ENCODE assay signal across 33 cellular contexts in genomic region chr10:123378302-123378701, GRCh38.
"Had no signal": no experiment of that assay in that cellular context is flagged by ENCODE, and none has a peak within 500 bp of the region (broad histone marks: within the 10 kb centered on the region; RNA-seq: fewer than 3 reads in every experiment).

No MANE protein-coding gene starts in this region.

- DNase-seq: activated B cell treated with CpG ODN at 0.5 μM for 24 hours; activated CD4-positive, alpha-beta memory T cell treated with anti-CD3 and anti-CD28 coated beads for 36 hours; activated CD4-positive, alpha-beta T cell treated with anti-CD3 and anti-CD28 coated beads for 4 hours; activated CD4-positive, alpha-beta T cell treated with anti-CD3 and anti-CD28 coated beads, Interleukin-2, amount 10 ng/mL, durations not matched to agents 24 days and 14 days; activated CD4-positive, alpha-beta T cell treated with anti-CD3 and anti-CD28 coated beads, Interleukin-2, amount 50 U/mL, for 1 hour; activated CD4-positive, alpha-beta T cell treated with anti-CD3 and anti-CD28 coated beads, Interleukin-2, amount 50 U/mL, for 4 hours; activated CD4-positive, CD25-positive, alpha-beta regulatory T cell treated with anti-CD3 and anti-CD28 coated beads, Interleukin-2, amount 50 U/mL, for 72 hours; activated CD8-positive, alpha-beta memory T cell treated with anti-CD3 and anti-CD28 coated beads, Interleukin-2, amount 50 U/mL, for 4 hours; activated CD8-positive, alpha-beta T cell treated with anti-CD3 and anti-CD28 coated beads for 36 hours; activated effector memory CD4-positive, alpha-beta T cell treated with Interleukin-2 at 50 U/mL for 16 hours; activated gamma-delta T cell; activated naive CD4-positive, alpha-beta T cell treated with anti-CD3 and anti-CD28 coated beads, Interleukin-2, amount 10 ng/mL, durations not matched to agents 7 days and 5 days; activated naive CD4-positive, alpha-beta T cell treated with Interleukin-2 at 50 U/mL for 16 hours; activated naive CD8-positive, alpha-beta T cell treated with anti-CD3 and anti-CD28 coated beads, Interleukin-2, amount 10 ng/mL, durations not matched to agents 7 days and 5 days; activated naive CD8-positive, alpha-beta T cell treated with anti-CD3 and anti-CD28 coated beads, Interleukin-2, amount 50 U/mL, for 24 hours; activated T-cell treated with anti-CD3 and anti-CD28 coated beads for 4 hours; activated T-cell treated with anti-CD3 and anti-CD28 coated beads, Interleukin-2, amount 50 U/mL, for 1 hour; activated T-cell treated with anti-CD3 and anti-CD28 coated beads, Interleukin-2, amount 50 U/mL, for 4 hours; activated T-cell treated with anti-CD3 and anti-CD28 coated beads, Interleukin-2, amount 50 U/mL, for 72 hours; amygdala; anterior cingulate cortex; central memory CD4-positive, alpha-beta T cell; T-cell; T-helper 17 cell; T1000 had no signal

- H3K9me3 ChIP-seq: ascending aorta had no signal

- H3K27me3 Mint-ChIP-seq: activated naive CD8-positive, alpha-beta T cell had no signal

- H3K36me3 Mint-ChIP-seq: activated CD4-positive, alpha-beta memory T cell treated with anti-CD3 and anti-CD28 coated beads for 36 hours; activated naive CD4-positive, alpha-beta T cell treated with anti-CD3 and anti-CD28 coated beads, Interleukin-2, amount 10 ng/mL, durations not matched to agents 7 days and 5 days; activated naive CD4-positive, alpha-beta T cell treated with anti-CD3 and anti-CD28 coated beads, Interleukin-2, amount 50 U/mL, for 24 hours; activated naive CD8-positive, alpha-beta T cell treated with anti-CD3 and anti-CD28 coated beads, Interleukin-2, amount 10 ng/mL, durations not matched to agents 7 days and 5 days; brain; T-cell had no signal

- H3K4me3 ChIP-seq: ascending aorta had no signal

- H3K4me1 ChIP-seq: ascending aorta had no signal

- H3K4me1 Mint-ChIP-seq: activated B cell treated with CpG ODN at 0.5 μM for 24 hours; activated CD4-positive, alpha-beta T cell treated with anti-CD3 and anti-CD28 coated beads, Interleukin-2, amount 10 ng/mL, durations not matched to agents 24 days and 14 days; activated naive CD4-positive, alpha-beta T cell treated with anti-CD3 and anti-CD28 coated beads, Interleukin-2, amount 10 ng/mL, durations not matched to agents 7 days and 5 days; activated naive CD4-positive, alpha-beta T cell treated with anti-CD3 and anti-CD28 coated beads, Interleukin-2, amount 50 U/mL, for 24 hours; activated naive CD8-positive, alpha-beta T cell treated with anti-CD3 and anti-CD28 coated beads, Interleukin-2, amount 10 ng/mL, durations not matched to agents 7 days and 5 days; activated naive CD8-positive, alpha-beta T cell treated with anti-CD3 and anti-CD28 coated beads, Interleukin-2, amount 50 U/mL, for 24 hours; T-cell had no signal

- H3K36me3 ChIP-seq: ascending aorta had no signal

- H3K27ac ChIP-seq: ascending aorta, VCaP had no signal

- H3K9me3 Mint-ChIP-seq: activated B cell treated with CpG ODN at 0.5 μM for 24 hours; activated CD4-positive, alpha-beta memory T cell treated with anti-CD3 and anti-CD28 coated beads for 36 hours; activated CD4-positive, alpha-beta T cell treated with anti-CD3 and anti-CD28 coated beads, Interleukin-2, amount 10 ng/mL, durations not matched to agents 24 days and 14 days; activated CD8-positive, alpha-beta T cell treated with anti-CD3 and anti-CD28 coated beads for 36 hours; activated naive CD4-positive, alpha-beta T cell treated with anti-CD3 and anti-CD28 coated beads, Interleukin-2, amount 10 ng/mL, durations not matched to agents 7 days and 5 days; activated naive CD4-positive, alpha-beta T cell treated with anti-CD3 and anti-CD28 coated beads, Interleukin-2, amount 50 U/mL, for 24 hours; activated naive CD8-positive, alpha-beta T cell treated with anti-CD3 and anti-CD28 coated beads, Interleukin-2, amount 10 ng/mL, durations not matched to agents 7 days and 5 days; activated naive CD8-positive, alpha-beta T cell treated with anti-CD3 and anti-CD28 coated beads, Interleukin-2, amount 50 U/mL, for 24 hours; activated T-cell treated with anti-CD3 and anti-CD28 coated beads, Interleukin-2, amount 50 U/mL, for 4 hours; activated T-cell treated with anti-CD3 and anti-CD28 coated beads, Interleukin-2, amount 50 U/mL, for 72 hours; activated T-helper 1 cell treated with anti-CD3 and anti-CD28 coated beads, Interleukin-12 subunit alpha, Interleukin-12 subunit beta, Interleukin-2, Interleukin-4 antibody, amounts not matched to agents 30 ng/mL and 10 ng/mL and 1 ng/mL, durations not matched to agents 14 hours and 24 hours and 36 hours; activated T-helper 2 cell treated with anti-CD3 and anti-CD28 coated beads, Interferon-gamma antibody, Interleukin-2, Interleukin-4, amounts not matched to agents 10 μg/mL and 5 μg/mL and 100 μg/mL, durations not matched to agents 14 hours and 24 hours and 36 hours; T-cell had no signal

- H3K27ac Mint-ChIP-seq: activated B cell treated with CpG ODN at 0.5 μM for 24 hours; activated CD4-positive, alpha-beta memory T cell treated with anti-CD3 and anti-CD28 coated beads for 36 hours; activated CD4-positive, alpha-beta T cell treated with anti-CD3 and anti-CD28 coated beads, Interleukin-2, amount 10 ng/mL, durations not matched to agents 24 days and 14 days; activated CD8-positive, alpha-beta T cell treated with anti-CD3 and anti-CD28 coated beads for 36 hours; activated naive CD4-positive, alpha-beta T cell treated with anti-CD3 and anti-CD28 coated beads, Interleukin-2, amount 10 ng/mL, durations not matched to agents 7 days and 5 days; activated naive CD4-positive, alpha-beta T cell treated with anti-CD3 and anti-CD28 coated beads, Interleukin-2, amount 50 U/mL, for 24 hours; activated naive CD8-positive, alpha-beta T cell; activated naive CD8-positive, alpha-beta T cell treated with anti-CD3 and anti-CD28 coated beads, Interleukin-2, amount 10 ng/mL, durations not matched to agents 7 days and 5 days; activated naive CD8-positive, alpha-beta T cell treated with anti-CD3 and anti-CD28 coated beads, Interleukin-2, amount 50 U/mL, for 24 hours; activated T-cell treated with anti-CD3 and anti-CD28 coated beads, Interleukin-2, amount 50 U/mL, for 72 hours; activated T-helper 1 cell treated with anti-CD3 and anti-CD28 coated beads, Interleukin-12 subunit alpha, Interleukin-12 subunit beta, Interleukin-2, Interleukin-4 antibody, amounts not matched to agents 30 ng/mL and 10 ng/mL and 1 ng/mL, durations not matched to agents 14 hours and 24 hours and 36 hours; activated T-helper 2 cell treated with anti-CD3 and anti-CD28 coated beads, Interferon-gamma antibody, Interleukin-2, Interleukin-4, amounts not matched to agents 10 μg/mL and 5 μg/mL and 100 μg/mL, durations not matched to agents 14 hours and 24 hours and 36 hours; brain; T-cell; T-helper 17 cell had no signal

- FAIRE-seq: TTC549 had no signal

- H3K4me3 Mint-ChIP-seq: activated B cell treated with CpG ODN at 0.5 μM for 24 hours; activated CD4-positive, alpha-beta memory T cell treated with anti-CD3 and anti-CD28 coated beads for 36 hours; activated CD4-positive, alpha-beta T cell treated with anti-CD3 and anti-CD28 coated beads, Interleukin-2, amount 10 ng/mL, durations not matched to agents 24 days and 14 days; activated CD8-positive, alpha-beta T cell treated with anti-CD3 and anti-CD28 coated beads for 36 hours; activated naive CD4-positive, alpha-beta T cell treated with anti-CD3 and anti-CD28 coated beads, Interleukin-2, amount 10 ng/mL, durations not matched to agents 7 days and 5 days; activated naive CD4-positive, alpha-beta T cell treated with anti-CD3 and anti-CD28 coated beads, Interleukin-2, amount 50 U/mL, for 24 hours; activated naive CD8-positive, alpha-beta T cell; activated naive CD8-positive, alpha-beta T cell treated with anti-CD3 and anti-CD28 coated beads, Interleukin-2, amount 10 ng/mL, durations not matched to agents 7 days and 5 days; activated naive CD8-positive, alpha-beta T cell treated with anti-CD3 and anti-CD28 coated beads, Interleukin-2, amount 50 U/mL, for 24 hours; activated T-cell treated with anti-CD3 and anti-CD28 coated beads, Interleukin-2, amount 50 U/mL, for 4 hours; activated T-cell treated with anti-CD3 and anti-CD28 coated beads, Interleukin-2, amount 50 U/mL, for 72 hours; activated T-helper 1 cell treated with anti-CD3 and anti-CD28 coated beads, Interleukin-12 subunit alpha, Interleukin-12 subunit beta, Interleukin-2, Interleukin-4 antibody, amounts not matched to agents 30 ng/mL and 10 ng/mL and 1 ng/mL, durations not matched to agents 14 hours and 24 hours and 36 hours; brain; T-cell; T-helper 17 cell had no signal

- H3K27me3 ChIP-seq: ascending aorta had no signal

- ATAC-seq: activated CD8-positive, alpha-beta T cell treated with anti-CD3 and anti-CD28 coated beads for 36 hours; activated naive CD8-positive, alpha-beta T cell treated with anti-CD3 and anti-CD28 coated beads, Interleukin-2, amount 50 U/mL, for 24 hours; activated T-cell treated with anti-CD3 and anti-CD28 coated beads, Interleukin-2, amount 50 U/mL, for 4 hours; activated T-cell treated with anti-CD3 and anti-CD28 coated beads, Interleukin-2, amount 50 U/mL, for 72 hours; T-cell; T-helper 17 cell had no signal
